ENCODE assay signal across 32 cellular contexts in genomic region chr15:83166830-83167229, GRCh38.
"Had no signal": no experiment of that assay in that cellular context is flagged by ENCODE, and none has a peak within 500 bp of the region (broad histone marks: within the 10 kb centered on the region; RNA-seq: fewer than 3 reads in every experiment).

No MANE protein-coding gene starts in this region.

- H3K36me3 ChIP-seq: brain microvascular endothelial cell, gastroesophageal sphincter had no signal

- ATAC-seq: activated CD8-positive, alpha-beta memory T cell treated with anti-CD3 and anti-CD28 coated beads, Interleukin-2, amount 10 ng/mL, durations not matched to agents 7 days and 5 days; gastroesophageal sphincter; heart right ventricle; T-helper 17 cell had no signal

- H3K27me3 Mint-ChIP-seq: dendritic cell treated with granulocyte-macrophage colony-stimulating factor and Interleukin-4, amounts not matched to agents 40 ng/mL and 50 ng/mL, for 4 days; T-helper 17 cell had no signal

- H3K4me3 ChIP-seq: coronary artery, dorsolateral prefrontal cortex, esophagus squamous epithelium, gastroesophageal sphincter, heart right ventricle had no signal

- H3K27ac Mint-ChIP-seq: activated CD4-positive, alpha-beta memory T cell treated with anti-CD3 and anti-CD28 coated beads, Interleukin-2, amount 10 ng/mL, durations not matched to agents 7 days and 5 days; activated CD4-positive, alpha-beta T cell treated with anti-CD3 and anti-CD28 coated beads, Interleukin-2, amount 10 ng/mL, durations not matched to agents 7 days and 5 days; activated CD8-positive, alpha-beta memory T cell treated with anti-CD3 and anti-CD28 coated beads, Interleukin-2, amount 10 ng/mL, durations not matched to agents 7 days and 5 days; activated naive CD4-positive, alpha-beta T cell treated with anti-CD3 and anti-CD28 coated beads for 36 hours; activated naive CD4-positive, alpha-beta T cell treated with anti-CD3 and anti-CD28 coated beads, Interleukin-2, amount 50 U/mL, for 24 hours; activated naive CD8-positive, alpha-beta T cell treated with anti-CD3 and anti-CD28 coated beads for 36 hours; activated T-helper 1 cell treated with anti-CD3 and anti-CD28 coated beads, Interleukin-12 subunit alpha, Interleukin-12 subunit beta, Interleukin-2, Interleukin-4 antibody, amounts not matched to agents 30 ng/mL and 10 ng/mL and 1 ng/mL, durations not matched to agents 14 hours and 24 hours and 36 hours; activated T-helper 2 cell treated with anti-CD3 and anti-CD28 coated beads, Interferon-gamma antibody, Interleukin-2, Interleukin-4, amounts not matched to agents 10 μg/mL and 5 μg/mL and 100 μg/mL, durations not matched to agents 14 hours and 24 hours and 36 hours; dendritic cell treated with granulocyte-macrophage colony-stimulating factor and Interleukin-4, amounts not matched to agents 40 ng/mL and 50 ng/mL, for 4 days; T-helper 17 cell; T-helper 2 cell treated with Interferon-gamma antibody and Interleukin-4, amounts not matched to agents 5 μg/mL and 100 μg/mL, for 36 hours had no signal

- H3K4me1 ChIP-seq: esophagus squamous epithelium, gastroesophageal sphincter, heart right ventricle had no signal

- DNase-seq: activated CD4-positive, alpha-beta memory T cell treated with anti-CD3 and anti-CD28 coated beads, Interleukin-2, amount 10 ng/mL, durations not matched to agents 7 days and 5 days; activated CD4-positive, alpha-beta T cell treated with anti-CD3 and anti-CD28 coated beads for 4 hours; activated CD4-positive, alpha-beta T cell treated with anti-CD3 and anti-CD28 coated beads, Interleukin-2, amount 10 ng/mL, durations not matched to agents 7 days and 5 days; activated CD4-positive, alpha-beta T cell treated with anti-CD3 and anti-CD28 coated beads, Interleukin-2, amount 50 U/mL, for 4 hours; activated CD4-positive, CD25-positive, alpha-beta regulatory T cell; activated CD4-positive, CD25-positive, alpha-beta regulatory T cell treated with anti-CD3 and anti-CD28 coated beads, Interleukin-2, amount 50 U/mL, for 72 hours; activated CD8-positive, alpha-beta memory T cell treated with anti-CD3 and anti-CD28 coated beads, Interleukin-2, amount 10 ng/mL, durations not matched to agents 7 days and 5 days; activated CD8-positive, alpha-beta memory T cell treated with anti-CD3 and anti-CD28 coated beads, Interleukin-2, amount 50 U/mL, for 4 hours; activated effector memory CD4-positive, alpha-beta T cell treated with anti-CD3 and anti-CD28 coated beads, Interleukin-2, amount 50 U/mL, for 16 hours; activated naive CD4-positive, alpha-beta T cell treated with anti-CD3 and anti-CD28 coated beads for 36 hours; activated naive CD8-positive, alpha-beta T cell treated with anti-CD3 and anti-CD28 coated beads for 36 hours; activated T-cell treated with anti-CD3 and anti-CD28 coated beads, Interleukin-2, amount 50 U/mL, for 1 hour; activated T-cell treated with anti-CD3 and anti-CD28 coated beads, Interleukin-2, amount 50 U/mL, for 48 hours; amniotic stem cell; anterior cingulate cortex; brain microvascular endothelial cell; dorsolateral prefrontal cortex; effector memory CD4-positive, alpha-beta T cell; esophagus squamous epithelium; foreskin melanocyte; heart right ventricle; T-helper 17 cell; T1000; WERI-Rb-1 had no signal

- H3K27me3 ChIP-seq: brain microvascular endothelial cell, dorsolateral prefrontal cortex, esophagus squamous epithelium, gastroesophageal sphincter, heart right ventricle had no signal

- H3K4me1 Mint-ChIP-seq: central memory CD8-positive, alpha-beta T cell had no signal

- H3K4me3 Mint-ChIP-seq: activated CD4-positive, alpha-beta memory T cell treated with anti-CD3 and anti-CD28 coated beads, Interleukin-2, amount 10 ng/mL, durations not matched to agents 7 days and 5 days; activated CD4-positive, alpha-beta T cell treated with anti-CD3 and anti-CD28 coated beads, Interleukin-2, amount 10 ng/mL, durations not matched to agents 7 days and 5 days; activated CD8-positive, alpha-beta memory T cell treated with anti-CD3 and anti-CD28 coated beads, Interleukin-2, amount 10 ng/mL, durations not matched to agents 7 days and 5 days; activated naive CD4-positive, alpha-beta T cell treated with anti-CD3 and anti-CD28 coated beads for 36 hours; activated naive CD4-positive, alpha-beta T cell treated with anti-CD3 and anti-CD28 coated beads, Interleukin-2, amount 50 U/mL, for 24 hours; activated naive CD8-positive, alpha-beta T cell treated with anti-CD3 and anti-CD28 coated beads for 36 hours; activated T-helper 1 cell treated with anti-CD3 and anti-CD28 coated beads, Interleukin-12 subunit alpha, Interleukin-12 subunit beta, Interleukin-2, Interleukin-4 antibody, amounts not matched to agents 30 ng/mL and 10 ng/mL and 1 ng/mL, durations not matched to agents 14 hours and 24 hours and 36 hours; central memory CD8-positive, alpha-beta T cell; dendritic cell treated with granulocyte-macrophage colony-stimulating factor and Interleukin-4, amounts not matched to agents 40 ng/mL and 50 ng/mL, for 4 days; T-helper 17 cell; T-helper 2 cell treated with Interferon-gamma antibody and Interleukin-4, amounts not matched to agents 5 μg/mL and 100 μg/mL, for 36 hours had no signal

- H3K27ac ChIP-seq: brain microvascular endothelial cell, coronary artery, dorsolateral prefrontal cortex, esophagus squamous epithelium, gastroesophageal sphincter, heart right ventricle, WERI-Rb-1 had no signal
